1 cellular context compared by ENCODE assay signal in the genomic region with DNA sequence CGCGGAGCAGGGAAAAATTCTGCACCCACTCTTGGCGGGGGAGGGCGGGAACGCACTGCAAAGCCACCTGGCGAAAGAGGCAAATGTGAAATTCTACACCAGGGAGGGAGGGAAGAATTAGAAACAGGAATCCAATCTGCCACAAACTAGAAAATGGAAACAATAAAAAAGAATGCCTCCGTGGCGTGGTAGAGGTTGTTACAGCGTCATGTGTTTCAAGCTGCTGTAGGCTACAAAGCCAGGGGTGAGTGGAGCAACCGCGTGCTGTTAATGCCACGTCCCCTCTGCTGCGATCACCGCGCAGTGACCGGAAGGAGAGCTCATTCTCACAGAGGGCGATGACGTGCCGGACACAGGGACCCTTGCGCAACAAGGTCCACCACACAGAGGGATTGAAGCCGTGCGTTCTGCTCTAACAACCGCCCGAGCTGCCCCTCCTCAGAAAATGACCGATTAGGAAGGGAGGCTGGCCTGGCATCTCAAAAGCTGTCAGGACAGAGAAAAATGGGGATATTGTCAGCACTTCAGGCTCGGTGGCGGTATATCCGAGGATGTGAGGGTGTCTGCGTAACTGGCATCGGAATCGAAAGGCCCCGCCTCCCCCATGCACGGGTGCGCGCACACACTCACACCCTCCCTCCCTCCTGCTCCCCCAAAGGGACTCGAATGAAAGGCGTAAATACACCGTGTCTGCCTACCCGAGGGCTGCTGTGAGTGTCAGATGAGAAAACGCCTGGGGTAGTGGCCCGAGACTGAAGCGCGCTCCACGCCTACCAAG.
TF ChIP-seq lines count a peak whose summit lies in the region.

No MANE protein-coding gene starts in this region.

TF ChIP-seq in HEK293, 187 proteins besides CTCF, POLR2A, EP300 and RAD21 (continued from another document):
- TF ChIP-seq, protein P1, sequence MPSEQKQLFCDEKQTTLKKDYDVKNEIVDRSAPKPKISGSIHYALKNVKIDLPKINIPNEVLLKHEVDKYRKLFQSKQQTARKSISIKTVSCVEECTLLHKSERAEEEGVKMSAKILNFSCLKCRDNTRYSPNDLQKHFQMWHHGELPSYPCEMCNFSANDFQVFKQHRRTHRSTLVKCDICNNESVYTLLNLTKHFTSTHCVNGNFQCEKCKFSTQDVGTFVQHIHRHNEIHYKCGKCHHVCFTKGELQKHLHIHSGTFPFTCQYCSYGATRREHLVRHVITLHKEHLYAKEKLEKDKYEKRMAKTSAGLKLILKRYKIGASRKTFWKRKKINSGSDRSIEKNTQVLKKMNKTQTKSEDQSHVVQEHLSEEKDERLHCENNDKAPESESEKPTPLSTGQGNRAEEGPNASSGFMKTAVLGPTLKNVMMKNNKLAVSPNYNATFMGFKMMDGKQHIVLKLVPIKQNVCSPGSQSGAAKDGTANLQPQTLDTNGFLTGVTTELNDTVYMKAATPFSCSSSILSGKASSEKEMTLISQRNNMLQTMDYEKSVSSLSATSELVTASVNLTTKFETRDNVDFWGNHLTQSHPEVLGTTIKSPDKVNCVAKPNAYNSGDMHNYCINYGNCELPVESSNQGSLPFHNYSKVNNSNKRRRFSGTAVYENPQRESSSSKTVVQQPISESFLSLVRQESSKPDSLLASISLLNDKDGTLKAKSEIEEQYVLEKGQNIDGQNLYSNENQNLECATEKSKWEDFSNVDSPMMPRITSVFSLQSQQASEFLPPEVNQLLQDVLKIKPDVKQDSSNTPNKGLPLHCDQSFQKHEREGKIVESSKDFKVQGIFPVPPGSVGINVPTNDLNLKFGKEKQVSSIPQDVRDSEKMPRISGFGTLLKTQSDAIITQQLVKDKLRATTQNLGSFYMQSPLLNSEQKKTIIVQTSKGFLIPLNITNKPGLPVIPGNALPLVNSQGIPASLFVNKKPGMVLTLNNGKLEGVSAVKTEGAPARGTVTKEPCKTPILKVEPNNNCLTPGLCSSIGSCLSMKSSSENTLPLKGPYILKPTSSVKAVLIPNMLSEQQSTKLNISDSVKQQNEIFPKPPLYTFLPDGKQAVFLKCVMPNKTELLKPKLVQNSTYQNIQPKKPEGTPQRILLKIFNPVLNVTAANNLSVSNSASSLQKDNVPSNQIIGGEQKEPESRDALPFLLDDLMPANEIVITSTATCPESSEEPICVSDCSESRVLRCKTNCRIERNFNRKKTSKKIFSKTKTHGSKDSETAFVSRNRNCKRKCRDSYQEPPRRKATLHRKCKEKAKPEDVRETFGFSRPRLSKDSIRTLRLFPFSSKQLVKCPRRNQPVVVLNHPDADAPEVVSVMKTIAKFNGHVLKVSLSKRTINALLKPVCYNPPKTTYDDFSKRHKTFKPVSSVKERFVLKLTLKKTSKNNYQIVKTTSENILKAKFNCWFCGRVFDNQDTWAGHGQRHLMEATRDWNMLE (tag by site-specific recombination; conservative IDR thresholded peaks at IDR 0.05; ENCODE audit: low read depth), result no peak
- TF ChIP-seq TRIM28 (IDR thresholded peaks at IDR 0.05; ENCODE audit: borderline replicate concordance, low read length), result 0 out of 2 replicates have a peak, but pooled peaks have one; percentile 62
- no peak for TF ChIP-seq HOXD13 (CRISPR knock-in tag; IDR thresholded peaks at IDR 0.05; ENCODE audit: borderline replicate concordance)
- 0 out of 2 replicates have a peak, but pooled peaks have one; percentile 35 for TF ChIP-seq ZFP37 (tag by site-specific recombination; IDR thresholded peaks at IDR 0.05)
- TF ChIP-seq WT1 (tag by site-specific recombination; IDR thresholded peaks at IDR 0.05), result peak; percentile 79
- peak; percentile 71; the same call in 1 of the 2 replicates for TF ChIP-seq ZNF600 (tag by site-specific recombination; IDR thresholded peaks at IDR 0.05)
- no peak for TF ChIP-seq ZNF37A (tag by site-specific recombination; IDR thresholded peaks at IDR 0.05)
- no peak for TF ChIP-seq ZNF621 (tag by site-specific recombination; IDR thresholded peaks at IDR 0.05)
- TF ChIP-seq ZNF416 (tag by site-specific recombination; IDR thresholded peaks at IDR 0.05), result no peak
- TF ChIP-seq YY1 (tag by site-specific recombination; IDR thresholded peaks at IDR 0.05), result 0 out of 2 replicates have a peak, but pooled peaks have one; percentile 14
- TF ChIP-seq GFI1B (tag by site-specific recombination; IDR thresholded peaks at IDR 0.05), result no peak
- no peak for TF ChIP-seq ZNF157 (tag by site-specific recombination; IDR thresholded peaks at IDR 0.05)
- no peak for TF ChIP-seq TCF7L2 (IDR thresholded peaks at IDR 0.05; ENCODE audit: borderline replicate concordance, low read depth, low read length)
